In genomic region chr14:23984891-23985607, GRCh38 we compare ENCODE assay signal across 12 cellular contexts. TPM values are rescaled to one million over a fixed set of nuclear protein-coding genes. Genes with fewer than 3 reads are reported as not detected.
DNase-seq lines count a peak whose midpoint lies in the region; ATAC-seq and TF ChIP-seq lines count a peak whose summit lies in the region.
"Had no signal": no experiment of that assay in that cellular context is flagged by ENCODE, and none has a peak within 500 bp of the region (broad histone marks: within the 10 kb centered on the region; RNA-seq: fewer than 3 reads in every experiment).

No MANE protein-coding gene starts in this region.

- no peaks in the 10 kb centered on the region for H3K9me3 ChIP-seq in psoas muscle
- H3K9me3 ChIP-seq: colonic mucosa had no signal

- H3K4me1 Mint-ChIP-seq in stimulated activated memory B cell treated with anti-CD40 and anti-IgM and Interleukin-4, amounts not matched to agents 10 μg/mL and 1 μg/mL and 100 μg/mL, for 72 hours = peaks cover 27% of the 10 kb centered on the region

- H3K36me3 ChIP-seq in psoas muscle (ENCODE audit: insufficient read depth in 1 of 2, low read depth in 1 of 2) = no peaks in the 10 kb centered on the region
- H3K36me3 ChIP-seq: colonic mucosa had no signal

- TF ChIP-seq CTCF in NB4 (IDR thresholded peaks at IDR 0.05; ENCODE audit: low read depth, low read length) (no peak), psoas muscle (IDR thresholded peaks at IDR 0.05) (no peak)

- peaks cover 13% of the 10 kb centered on the region for H3K36me3 Mint-ChIP-seq in stimulated activated memory B cell treated with anti-CD40 and anti-IgM and Interleukin-4, amounts not matched to agents 10 μg/mL and 1 μg/mL and 100 μg/mL, for 72 hours

- H3K27me3 Mint-ChIP-seq in stimulated activated memory B cell treated with anti-CD40 and anti-IgM and Interleukin-4, amounts not matched to agents 10 μg/mL and 1 μg/mL and 100 μg/mL, for 72 hours = no peaks in the 10 kb centered on the region

- intact Hi-C loops in psoas muscle (cut with DNase I) = loop anchor here (5.0 kb wide), 1 partner anchor 47 kb away; no protein-coding TSS in a partner anchor

- H3K4me3 ChIP-seq in NB4 (ENCODE audit: low read depth, low read length) (no peak overlapping the region), psoas muscle (no peak overlapping the region)
- H3K4me3 ChIP-seq: colonic mucosa had no signal

- WGBS in psoas muscle, 3 donors = 70 to 75% (median 71%) methylated on average over 4 of the region's 4 CpGs

- DNase-seq in Daoy (ENCODE audit: low read depth) (peak; percentile 23), NB4 (ENCODE audit: low read depth) (peak; percentile 11), psoas muscle (no peak)
- no peak for DNase-seq in stimulated activated CD4-positive, alpha-beta T cell treated with anti-CD3 and anti-CD28 coated beads, Interleukin-2, amount 100 ng/mL, for 24 hours
- DNase-seq: activated gamma-delta T cell treated with Interleukin-2 at 50 U/mL for 16 hours, colonic mucosa, hypothalamus, SIG-M5 had no signal

- H3K9me3 Mint-ChIP-seq in stimulated activated memory B cell treated with anti-CD40 and anti-IgM and Interleukin-4, amounts not matched to agents 10 μg/mL and 1 μg/mL and 100 μg/mL, for 72 hours = no peaks in the 10 kb centered on the region

- peaks cover 19% of the 10 kb centered on the region for H3K4me1 ChIP-seq in psoas muscle

- TF ChIP-seq POLR2A in NB4 (IDR thresholded peaks at IDR 0.05; ENCODE audit: extremely low read depth, insufficient read length) = no peak

- ATAC-seq in esophagus mucosa = peak; percentile 69
- peak; percentile 33 to 56 (median 46) for ATAC-seq in psoas muscle
- ATAC-seq in stimulated activated memory B cell treated with anti-CD40 and anti-IgM and Interleukin-4, amounts not matched to agents 10 μg/mL and 1 μg/mL and 100 μg/mL, for 72 hours = no peak
- no peak for ATAC-seq in HG02885 (IDR thresholded peaks at IDR 0.05; ENCODE audit: poor library complexity, unreplicated experiment)
- no peak for ATAC-seq in GM19452 (IDR thresholded peaks at IDR 0.05; ENCODE audit: unreplicated experiment)

- H3K4me3 Mint-ChIP-seq in stimulated activated memory B cell treated with anti-CD40 and anti-IgM and Interleukin-4, amounts not matched to agents 10 μg/mL and 1 μg/mL and 100 μg/mL, for 72 hours = no peak overlapping the region

- H3K27me3 ChIP-seq in psoas muscle (ENCODE audit: insufficient read depth in 3 of 3, low read length in 2 of 3) = no peaks in the 10 kb centered on the region
- H3K27me3 ChIP-seq: colonic mucosa had no signal

- no peak overlapping the region for H3K27ac Mint-ChIP-seq in stimulated activated memory B cell treated with anti-CD40 and anti-IgM and Interleukin-4, amounts not matched to agents 10 μg/mL and 1 μg/mL and 100 μg/mL, for 72 hours

- peak overlapping the region; percentile 71 for H3K27ac ChIP-seq in psoas muscle
- H3K27ac ChIP-seq: colonic mucosa had no signal

RNA-seq across cellular contexts. Expression of gene DHRS4L2, which starts 3.7 kb away (rescaled TPM):
- 10.7 and 18.7 TPM in 2 replicates for total RNA-seq in Daoy (2014; rRNA removed; shearing (Covaris generic))
- 28.8 TPM for total RNA-seq in esophagus mucosa
- total RNA-seq in psoas muscle = 10 to 100 TPM; 25.9 to 43.4 (median 31.9) TPM
- polyA plus RNA-seq in psoas muscle = 10 to 100 TPM; 19.4 to 62.0 (median 30.8) TPM

RNA-seq across cellular contexts. Expression of gene DHRS4, which starts 31.5 kb away (rescaled TPM):
- total RNA-seq in Daoy (2014; rRNA removed; shearing (Covaris generic)) = 32.0 and 52.7 TPM in 2 replicates
- total RNA-seq in esophagus mucosa (22.2 TPM), psoas muscle (10 to 100 TPM; 24.6 to 57.3 (median 39.5) TPM)
- polyA plus RNA-seq in psoas muscle = 10 to 100 TPM; 18.9 to 76.7 (median 39.0) TPM

Comparison
In these comparisons a context has a peak if more than half of its experiments do, and no peak if none do; other contexts are left out.
1. DNase-seq: peak in Daoy (single experiment) and NB4 (single experiment); none in psoas muscle (0 of 2) and stimulated activated CD4-positive, alpha-beta T cell treated with anti-CD3 and anti-CD28 coated beads, Interleukin-2, amount 100 ng/mL, for 24 hours (0 of 2).
2. ATAC-seq: peak in esophagus mucosa (single experiment) and psoas muscle (4 of 4); none in stimulated activated memory B cell treated with anti-CD40 and anti-IgM and Interleukin-4, amounts not matched to agents 10 μg/mL and 1 μg/mL and 100 μg/mL, for 72 hours (single experiment), HG02885 (single experiment) and GM19452 (single experiment).